ENCODE assay signal across 1 cellular context in the genomic region with DNA sequence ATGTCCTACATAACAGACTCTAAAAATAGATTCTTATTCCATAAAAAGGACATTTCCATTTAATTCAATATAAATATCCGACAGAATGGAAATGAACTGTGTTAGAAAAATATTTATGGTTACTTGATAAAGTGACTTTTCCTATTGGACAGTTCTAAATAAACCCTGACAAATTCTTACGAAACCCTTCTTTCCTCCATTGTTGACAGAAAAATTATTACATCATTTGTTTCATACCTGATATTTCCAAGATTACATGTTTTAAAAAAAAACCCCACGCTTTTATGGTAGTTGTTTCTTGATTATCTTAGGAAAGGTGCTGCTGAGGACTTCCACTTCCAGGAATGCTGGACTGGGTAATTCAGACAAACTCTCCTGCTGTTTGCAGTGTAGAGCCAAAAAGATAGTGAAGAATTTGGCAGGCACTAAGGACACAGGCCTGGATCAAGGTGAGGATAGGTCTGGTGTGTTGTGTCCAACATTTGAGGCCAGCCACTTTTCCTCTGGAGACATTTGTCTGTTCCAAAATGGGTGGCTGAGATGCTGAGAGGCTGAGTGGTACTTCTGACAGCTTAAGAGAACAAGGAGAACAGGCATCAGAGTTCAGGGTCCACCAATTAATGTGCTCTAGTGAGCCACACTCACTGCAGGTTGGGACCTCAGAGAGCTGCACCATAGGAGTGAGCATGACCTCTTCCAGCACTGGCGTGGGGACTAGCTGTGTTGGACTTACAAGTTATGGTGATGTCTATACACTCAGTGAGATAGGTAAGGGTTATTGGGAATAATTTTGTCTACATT.
TF ChIP-seq lines count a peak whose summit lies in the region.

No MANE protein-coding gene starts in this region.

TF ChIP-seq in SK-N-SH, 30 proteins besides CTCF, POLR2A, EP300 and RAD21:
- TF ChIP-seq MEF2A (IDR thresholded peaks at IDR 0.05; ENCODE audit: borderline replicate concordance, low read depth) (no peak), GATA2 (CRISPR knock-in tag; IDR thresholded peaks at IDR 0.05) (no peak), RCOR1 (IDR thresholded peaks at IDR 0.05; ENCODE audit: low read length) (no peak), EZH2phosphoT487 (IDR thresholded peaks at IDR 0.05; ENCODE audit: borderline replicate concordance, low read depth) (no peak), MXI1 (IDR thresholded peaks at IDR 0.05; ENCODE audit: low read depth, low read length) (no peak), SMC3 (IDR thresholded peaks at IDR 0.05; ENCODE audit: low read depth, low read length) (no peak), FOXJ3 (CRISPR knock-in tag; IDR thresholded peaks at IDR 0.05) (no peak), TAF1 (IDR thresholded peaks at IDR 0.05; ENCODE audit: borderline replicate concordance, low read depth, low read length) (no peak), RXRA (IDR thresholded peaks at IDR 0.05; ENCODE audit: borderline replicate concordance, low read depth) (no peak), FOXM1 (IDR thresholded peaks at IDR 0.05; ENCODE audit: low read depth) (no peak), NRF1 (IDR thresholded peaks at IDR 0.05; ENCODE audit: low read depth, low read length) (no peak), SIN3A (IDR thresholded peaks at IDR 0.05; ENCODE audit: borderline replicate concordance, low read depth, low read length) (no peak), YY1 (IDR thresholded peaks at IDR 0.05; ENCODE audit: low read depth) (no peak)
- TF ChIP-seq, protein P1, sequence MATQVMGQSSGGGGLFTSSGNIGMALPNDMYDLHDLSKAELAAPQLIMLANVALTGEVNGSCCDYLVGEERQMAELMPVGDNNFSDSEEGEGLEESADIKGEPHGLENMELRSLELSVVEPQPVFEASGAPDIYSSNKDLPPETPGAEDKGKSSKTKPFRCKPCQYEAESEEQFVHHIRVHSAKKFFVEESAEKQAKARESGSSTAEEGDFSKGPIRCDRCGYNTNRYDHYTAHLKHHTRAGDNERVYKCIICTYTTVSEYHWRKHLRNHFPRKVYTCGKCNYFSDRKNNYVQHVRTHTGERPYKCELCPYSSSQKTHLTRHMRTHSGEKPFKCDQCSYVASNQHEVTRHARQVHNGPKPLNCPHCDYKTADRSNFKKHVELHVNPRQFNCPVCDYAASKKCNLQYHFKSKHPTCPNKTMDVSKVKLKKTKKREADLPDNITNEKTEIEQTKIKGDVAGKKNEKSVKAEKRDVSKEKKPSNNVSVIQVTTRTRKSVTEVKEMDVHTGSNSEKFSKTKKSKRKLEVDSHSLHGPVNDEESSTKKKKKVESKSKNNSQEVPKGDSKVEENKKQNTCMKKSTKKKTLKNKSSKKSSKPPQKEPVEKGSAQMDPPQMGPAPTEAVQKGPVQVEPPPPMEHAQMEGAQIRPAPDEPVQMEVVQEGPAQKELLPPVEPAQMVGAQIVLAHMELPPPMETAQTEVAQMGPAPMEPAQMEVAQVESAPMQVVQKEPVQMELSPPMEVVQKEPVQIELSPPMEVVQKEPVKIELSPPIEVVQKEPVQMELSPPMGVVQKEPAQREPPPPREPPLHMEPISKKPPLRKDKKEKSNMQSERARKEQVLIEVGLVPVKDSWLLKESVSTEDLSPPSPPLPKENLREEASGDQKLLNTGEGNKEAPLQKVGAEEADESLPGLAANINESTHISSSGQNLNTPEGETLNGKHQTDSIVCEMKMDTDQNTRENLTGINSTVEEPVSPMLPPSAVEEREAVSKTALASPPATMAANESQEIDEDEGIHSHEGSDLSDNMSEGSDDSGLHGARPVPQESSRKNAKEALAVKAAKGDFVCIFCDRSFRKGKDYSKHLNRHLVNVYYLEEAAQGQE (IDR thresholded peaks at IDR 0.05; ENCODE audit: low read depth, low read length) = no peak
- TF ChIP-seq, protein P2, sequence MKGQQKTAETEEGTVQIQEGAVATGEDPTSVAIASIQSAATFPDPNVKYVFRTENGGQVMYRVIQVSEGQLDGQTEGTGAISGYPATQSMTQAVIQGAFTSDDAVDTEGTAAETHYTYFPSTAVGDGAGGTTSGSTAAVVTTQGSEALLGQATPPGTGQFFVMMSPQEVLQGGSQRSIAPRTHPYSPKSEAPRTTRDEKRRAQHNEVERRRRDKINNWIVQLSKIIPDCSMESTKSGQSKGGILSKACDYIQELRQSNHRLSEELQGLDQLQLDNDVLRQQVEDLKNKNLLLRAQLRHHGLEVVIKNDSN (IDR thresholded peaks at IDR 0.05; ENCODE audit: borderline replicate concordance, low read depth) = no peak
- TF ChIP-seq, protein P3, sequence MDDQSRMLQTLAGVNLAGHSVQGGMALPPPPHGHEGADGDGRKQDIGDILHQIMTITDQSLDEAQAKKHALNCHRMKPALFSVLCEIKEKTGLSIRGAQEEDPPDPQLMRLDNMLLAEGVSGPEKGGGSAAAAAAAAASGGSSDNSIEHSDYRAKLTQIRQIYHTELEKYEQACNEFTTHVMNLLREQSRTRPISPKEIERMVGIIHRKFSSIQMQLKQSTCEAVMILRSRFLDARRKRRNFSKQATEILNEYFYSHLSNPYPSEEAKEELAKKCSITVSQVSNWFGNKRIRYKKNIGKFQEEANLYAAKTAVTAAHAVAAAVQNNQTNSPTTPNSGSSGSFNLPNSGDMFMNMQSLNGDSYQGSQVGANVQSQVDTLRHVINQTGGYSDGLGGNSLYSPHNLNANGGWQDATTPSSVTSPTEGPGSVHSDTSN (IDR thresholded peaks at IDR 0.05) = no peak
- TF ChIP-seq, protein P4, sequence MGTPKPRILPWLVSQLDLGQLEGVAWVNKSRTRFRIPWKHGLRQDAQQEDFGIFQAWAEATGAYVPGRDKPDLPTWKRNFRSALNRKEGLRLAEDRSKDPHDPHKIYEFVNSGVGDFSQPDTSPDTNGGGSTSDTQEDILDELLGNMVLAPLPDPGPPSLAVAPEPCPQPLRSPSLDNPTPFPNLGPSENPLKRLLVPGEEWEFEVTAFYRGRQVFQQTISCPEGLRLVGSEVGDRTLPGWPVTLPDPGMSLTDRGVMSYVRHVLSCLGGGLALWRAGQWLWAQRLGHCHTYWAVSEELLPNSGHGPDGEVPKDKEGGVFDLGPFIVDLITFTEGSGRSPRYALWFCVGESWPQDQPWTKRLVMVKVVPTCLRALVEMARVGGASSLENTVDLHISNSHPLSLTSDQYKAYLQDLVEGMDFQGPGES (IDR thresholded peaks at IDR 0.05; ENCODE audit: low read depth, low read length) = no peak
TF ChIP-seq in SK-N-SH: peak in this region for 0.
